Comparison of ENCODE assay signal across 25 cellular contexts in genomic region chr13:74097116-74097515, GRCh38.
"Had no signal": no experiment of that assay in that cellular context is flagged by ENCODE, and none has a peak within 500 bp of the region (broad histone marks: within the 10 kb centered on the region; RNA-seq: fewer than 3 reads in every experiment).

No MANE protein-coding gene starts in this region.

- H3K27me3 Mint-ChIP-seq: brain; dendritic cell treated with granulocyte-macrophage colony-stimulating factor and Interleukin-4, amounts not matched to agents 40 ng/mL and 50 ng/mL, for 4 days had no signal

- H3K4me1 ChIP-seq: parathyroid adenoma, transverse colon had no signal

- H3K9ac ChIP-seq: parathyroid adenoma had no signal

- H3K4me3 ChIP-seq: left ventricle myocardium inferior, stomach, transverse colon had no signal

- H3K27ac ChIP-seq: left ventricle myocardium inferior, parathyroid adenoma, transverse colon, VCaP had no signal

- H3K79me2 ChIP-seq: parathyroid adenoma had no signal

- ATAC-seq: activated CD4-positive, CD25-positive, alpha-beta regulatory T cell treated with anti-CD3 and anti-CD28 coated beads, Interleukin-2, amount 50 U/mL, for 24 hours; right cardiac atrium had no signal

- H3K36me3 ChIP-seq: left ventricle myocardium inferior, stomach, transverse colon had no signal

- H3K27ac Mint-ChIP-seq: activated naive CD4-positive, alpha-beta T cell treated with anti-CD3 and anti-CD28 coated beads for 36 hours; brain; dendritic cell treated with granulocyte-macrophage colony-stimulating factor and Interleukin-4, amounts not matched to agents 40 ng/mL and 50 ng/mL, for 4 days; T-helper 2 cell treated with Interferon-gamma antibody and Interleukin-4, amounts not matched to agents 5 μg/mL and 100 μg/mL, for 36 hours had no signal

- H3K9me3 Mint-ChIP-seq: activated naive CD4-positive, alpha-beta T cell treated with anti-CD3 and anti-CD28 coated beads for 36 hours; dendritic cell treated with granulocyte-macrophage colony-stimulating factor and Interleukin-4, amounts not matched to agents 40 ng/mL and 50 ng/mL, for 4 days had no signal

- H3K4me3 Mint-ChIP-seq: activated naive CD4-positive, alpha-beta T cell treated with anti-CD3 and anti-CD28 coated beads for 36 hours; brain; dendritic cell treated with granulocyte-macrophage colony-stimulating factor and Interleukin-4, amounts not matched to agents 40 ng/mL and 50 ng/mL, for 4 days; nephron; T-helper 2 cell treated with Interferon-gamma antibody and Interleukin-4, amounts not matched to agents 5 μg/mL and 100 μg/mL, for 36 hours had no signal

- H3K27me3 ChIP-seq: stomach, transverse colon had no signal

- H3K9me3 ChIP-seq: stomach, transverse colon had no signal

- H2AFZ ChIP-seq: parathyroid adenoma had no signal

- DNase-seq: activated CD4-positive, alpha-beta T cell treated with anti-CD3 and anti-CD28 coated beads, Interleukin-2, amount 50 U/mL, for 1 hour; activated CD8-positive, alpha-beta memory T cell treated with anti-CD3 and anti-CD28 coated beads for 24 hours; activated CD8-positive, alpha-beta memory T cell treated with anti-CD3 and anti-CD28 coated beads, Interleukin-2, amount 50 U/mL, for 48 hours; activated effector memory CD4-positive, alpha-beta T cell treated with Interleukin-2 at 50 U/mL for 16 hours; activated naive CD4-positive, alpha-beta T cell treated with anti-CD3 and anti-CD28 coated beads for 36 hours; activated T-cell treated with anti-CD3 and anti-CD28 coated beads, Interleukin-2, amount 50 U/mL, for 48 hours; aorta; effector CD4-positive, alpha-beta T cell; erythroblast; foreskin fibroblast; hippocampal formation; left ventricle myocardium inferior; midbrain; right cardiac atrium; stimulated activated CD4-positive, alpha-beta T cell treated with anti-CD3 and anti-CD28 coated beads, Interleukin-12 subunit alpha, Interleukin-12 subunit beta, amount 100 ng/mL, for 4 hours; stimulated activated CD4-positive, alpha-beta T cell treated with anti-CD3 and anti-CD28 coated beads, Interleukin-4, amount 100 ng/mL, for 4 hours; stomach; transverse colon had no signal
